Comparison of ENCODE assay signal across 8 cellular contexts in the genomic region with DNA sequence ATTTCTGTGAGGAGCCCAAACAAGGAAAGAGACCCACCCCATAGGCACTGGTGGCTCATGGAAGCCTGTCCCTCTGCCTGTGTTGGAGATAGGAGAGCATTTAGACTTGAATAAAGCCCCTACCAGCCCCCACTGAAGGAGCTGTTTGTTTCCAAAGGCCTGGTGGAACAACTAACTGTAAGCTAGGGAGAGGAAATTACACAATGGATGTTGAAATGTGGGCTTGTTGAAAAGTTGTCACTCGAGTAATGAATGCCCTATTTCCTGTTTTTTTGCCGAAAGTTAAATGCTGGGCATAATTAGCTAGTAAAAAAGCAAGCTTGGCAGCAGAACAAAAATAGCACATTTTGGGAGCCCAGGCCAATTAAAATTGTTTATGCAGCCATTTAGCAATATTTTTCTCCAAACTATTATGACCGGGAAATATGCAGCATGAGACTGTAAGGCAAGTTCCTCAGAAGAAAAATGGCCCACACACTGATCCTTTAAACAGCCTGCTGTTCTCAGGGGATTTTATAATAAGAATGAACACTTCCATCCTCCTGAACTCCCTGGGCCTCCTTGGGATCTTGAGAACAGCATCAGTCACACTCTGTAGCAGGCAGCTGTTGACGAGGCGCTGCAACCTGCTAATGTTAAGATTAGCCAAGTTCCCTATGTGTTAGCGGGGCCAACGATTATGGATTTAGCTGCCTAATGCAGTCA. TPM values are rescaled to one million over a fixed set of nuclear protein-coding genes. Genes with fewer than 3 reads are reported as not detected.
DNase-seq lines count a peak whose midpoint lies in the region; ATAC-seq and TF ChIP-seq lines count a peak whose summit lies in the region.

No MANE protein-coding gene starts in this region.

- H3K9me3 ChIP-seq in muscle layer of colon (ENCODE audit: low read length) (no peaks in the 10 kb centered on the region), Karpas-422 (ENCODE audit: low read length) (peaks cover 6% of the 10 kb centered on the region; the same call in 1 of the 2 replicates)

- H3K4me3 ChIP-seq in ACC112 (ENCODE audit: low read depth, low read length), result no peak overlapping the region
- peak overlapping the region in 1 of 59 donors; percentile 22 for H3K4me3 ChIP-seq in dorsolateral prefrontal cortex
- no peak overlapping the region for H3K4me3 ChIP-seq in muscle layer of colon (ENCODE audit: low read depth in 1 of 2, low read length in 2 of 2)
- H3K4me3 ChIP-seq in Karpas-422 (ENCODE audit: low read length), result no peak overlapping the region

- intact Hi-C loops in dorsolateral prefrontal cortex (cut with DNase I) (no loop called here), left colon (cut with DNase I, micrococcal nuclease) (no loop called here)

- DNase-seq in NCI-H446 treated with DMSO at 0.1 percent for 48 hours (lab: John Stamatoyannopoulos, UW), result peak; percentile 81
- DNase-seq in dorsolateral prefrontal cortex, result no peak
- DNase-seq in left colon, result no peak
- DNase-seq in Karpas-422, result no peak
- no peak for DNase-seq in stimulated activated CD4-positive, alpha-beta T cell treated with anti-CD3 and anti-CD28 coated beads, Interleukin-15, amount 100 ng/mL, for 24 hours
- no peak for DNase-seq in SHP77 treated with DMSO at 0.1 percent for 48 hours (lab: John Stamatoyannopoulos, UW)

- H2AFZ ChIP-seq in ACC112 (ENCODE audit: low read length, unreplicated experiment) (peak overlapping the region; percentile 84), Karpas-422 (ENCODE audit: low read length) (no peak overlapping the region)

- H3K4me2 ChIP-seq in Karpas-422 (ENCODE audit: low read depth, low read length, poor library complexity, severe bottlenecking), result no peak overlapping the region

- H3K36me3 ChIP-seq in ACC112 (ENCODE audit: insufficient read depth, low read length) (no peaks in the 10 kb centered on the region), muscle layer of colon (ENCODE audit: insufficient read depth, low read length) (no peaks in the 10 kb centered on the region), Karpas-422 (ENCODE audit: insufficient read depth, low read length) (no peaks in the 10 kb centered on the region)

- no peaks in the 10 kb centered on the region for H3K9me2 ChIP-seq in Karpas-422 (replicated peaks; ENCODE audit: insufficient read depth, low read length)

- H3K4me1 ChIP-seq in ACC112 (ENCODE audit: control insufficient read depth, insufficient read depth, low read length, unreplicated experiment) (peaks cover 12% of the 10 kb centered on the region), muscle layer of colon (ENCODE audit: insufficient read depth, low read length) (peaks cover 12% of the 10 kb centered on the region), Karpas-422 (ENCODE audit: low read length) (no peaks in the 10 kb centered on the region)

- H3K27me3 ChIP-seq in ACC112 (ENCODE audit: insufficient read depth, low read length), result no peaks in the 10 kb centered on the region
- no peaks in the 10 kb centered on the region for H3K27me3 ChIP-seq in dorsolateral prefrontal cortex
- H3K27me3 ChIP-seq in muscle layer of colon (ENCODE audit: control insufficient read depth in 1 of 2, insufficient read depth in 2 of 2, low read length in 2 of 2), result no peaks in the 10 kb centered on the region
- peaks cover 3% of the 10 kb centered on the region; the same call in 1 of the 2 replicates for H3K27me3 ChIP-seq in Karpas-422 (ENCODE audit: low read length)

- H3K9ac ChIP-seq in muscle layer of colon (ENCODE audit: low read length) (no peak overlapping the region), Karpas-422 (ENCODE audit: low read length) (no peak overlapping the region)

- no peaks in the 10 kb centered on the region; the same call in 1 of the 2 replicates for H4K20me1 ChIP-seq in Karpas-422 (ENCODE audit: insufficient read depth, low read depth, low read length)

- peak overlapping the region; percentile 44 for H3K27ac ChIP-seq in ACC112 (ENCODE audit: low read depth, low read length)
- H3K27ac ChIP-seq in dorsolateral prefrontal cortex, result peak overlapping the region in 53 of 59 donors; percentile 1 to 85 (median 63)
- H3K27ac ChIP-seq in muscle layer of colon (ENCODE audit: low read depth, low read length), result peak overlapping the region; percentile 73
- no peak overlapping the region for H3K27ac ChIP-seq in Karpas-422 (ENCODE audit: low read length)

- ATAC-seq in left colon, result no peak

- TF ChIP-seq CTCF in dorsolateral prefrontal cortex (IDR thresholded peaks at IDR 0.05 in 54 of 56, conservative IDR thresholded peaks at IDR 0.05 in 2 of 56; ENCODE audit: low read depth in 1 of 56, partially characterized antibody in 56 of 56), result no peak

- no peaks in the 10 kb centered on the region for H3K79me2 ChIP-seq in ACC112 (ENCODE audit: control insufficient read depth, insufficient read depth, low read length, unreplicated experiment)
- no peaks in the 10 kb centered on the region for H3K79me2 ChIP-seq in Karpas-422 (ENCODE audit: low read length)

RNA-seq across cellular contexts. Expression of a gene that starts 38.6 kb away (rescaled TPM):
- total RNA-seq in dorsolateral prefrontal cortex (10 to 100 TPM; 10.2 to 63.3 (median 24.8) TPM), left colon (1 to 10 TPM; 5.8 to 9.0 TPM)
- total RNA-seq in Karpas-422 (2014; rRNA removed; shearing (Covaris generic); ENCODE audit: low replicate concordance), result 0.34 and 0.47 TPM in 2 replicates
